25 cellular contexts compared by ENCODE assay signal in the genomic region with DNA sequence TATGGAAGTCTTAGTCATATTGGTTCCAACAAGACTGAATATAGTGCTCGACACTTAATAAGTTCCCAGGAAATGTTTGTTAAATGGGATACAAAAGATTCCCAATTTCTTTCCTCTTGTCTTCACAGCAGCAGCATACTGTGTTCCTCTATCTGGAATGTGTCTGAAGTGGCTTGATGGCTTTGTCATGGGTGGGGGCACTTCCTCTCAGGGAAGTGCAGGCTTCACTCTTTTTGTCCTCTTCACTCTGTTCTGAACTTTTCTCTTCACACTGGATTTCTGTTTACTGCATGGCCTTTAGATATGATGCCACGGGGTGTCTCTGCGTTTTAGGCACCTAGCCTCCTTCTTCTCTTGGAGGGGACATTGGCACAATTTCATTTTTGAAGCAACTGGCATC.
DNase-seq lines count a peak whose midpoint lies in the region; ATAC-seq and TF ChIP-seq lines count a peak whose summit lies in the region.
"Had no signal": no experiment of that assay in that cellular context is flagged by ENCODE, and none has a peak within 500 bp of the region (broad histone marks: within the 10 kb centered on the region; RNA-seq: fewer than 3 reads in every experiment).

No MANE protein-coding gene starts in this region.

- no peaks in the 10 kb centered on the region for H3K27me3 Mint-ChIP-seq in glutamatergic neuron (ENCODE audit: unreplicated experiment)
- H3K27me3 Mint-ChIP-seq: activated CD4-positive, alpha-beta memory T cell treated with anti-CD3 and anti-CD28 coated beads for 36 hours had no signal

- no peak overlapping the region for H3K27ac Mint-ChIP-seq in glutamatergic neuron (ENCODE audit: unreplicated experiment)
- H3K27ac Mint-ChIP-seq: activated CD4-positive, alpha-beta memory T cell treated with anti-CD3 and anti-CD28 coated beads for 36 hours; stimulated activated naive CD8-positive, alpha-beta T cell treated with anti-CD3 and anti-CD28 coated beads, Interleukin-15, amount 100 ng/mL, for 72 hours; T-helper 1 cell treated with Interleukin-12 subunit alpha and Interleukin-12 subunit beta and Interleukin-4 antibody, amounts not matched to agents 30 μg/mL and 1 μg/mL, for 36 hours had no signal

- H3K9me3 ChIP-seq in lung (ENCODE audit: control insufficient read depth in 2 of 2, insufficient read depth in 1 of 2, low read length in 1 of 2) = no peaks in the 10 kb centered on the region
- H3K9me3 ChIP-seq in upper lobe of left lung = no peaks in the 10 kb centered on the region
- H3K9me3 ChIP-seq: body of pancreas, Caco-2, MG63, neutrophil, prostate gland, tibial artery had no signal

- H3K27ac ChIP-seq in brain microvascular endothelial cell = peak overlapping the region; percentile 94
- H3K27ac ChIP-seq in lung (ENCODE audit: low read depth in 1 of 2, low read length in 1 of 2) = no peak overlapping the region
- H3K27ac ChIP-seq in upper lobe of left lung = peak overlapping the region in 2 of 4 donors; percentile 23 to 26
- H3K27ac ChIP-seq: neutrophil, prostate gland, tibial artery had no signal

- no peaks in the 10 kb centered on the region for H3K9me3 Mint-ChIP-seq in glutamatergic neuron (ENCODE audit: unreplicated experiment)
- H3K9me3 Mint-ChIP-seq: activated CD4-positive, alpha-beta memory T cell treated with anti-CD3 and anti-CD28 coated beads for 36 hours; stimulated activated naive CD8-positive, alpha-beta T cell treated with anti-CD3 and anti-CD28 coated beads, Interleukin-15, amount 100 ng/mL, for 72 hours; T-helper 1 cell treated with Interleukin-12 subunit alpha and Interleukin-12 subunit beta and Interleukin-4 antibody, amounts not matched to agents 30 μg/mL and 1 μg/mL, for 36 hours had no signal

- H3K4me3 ChIP-seq in brain microvascular endothelial cell (ENCODE audit: low read depth, low read length) (no peak overlapping the region), lung (no peak overlapping the region), upper lobe of left lung (no peak overlapping the region)
- H3K4me3 ChIP-seq: body of pancreas, GM12878, MG63, prostate gland, tibial artery had no signal

- no peak for TF ChIP-seq EP300 in upper lobe of left lung (IDR thresholded peaks at IDR 0.05)

- TF ChIP-seq POLR2A in upper lobe of left lung (IDR thresholded peaks at IDR 0.05) = no peak

- peaks cover 26% of the 10 kb centered on the region for H3K4me1 Mint-ChIP-seq in glutamatergic neuron (ENCODE audit: low read depth, unreplicated experiment)
- H3K4me1 Mint-ChIP-seq: stimulated activated naive CD8-positive, alpha-beta T cell treated with anti-CD3 and anti-CD28 coated beads, Interleukin-15, amount 100 ng/mL, for 72 hours had no signal

- ATAC-seq in lung (ENCODE audit: insufficient read depth, low FRiP score) (peak; percentile 54), upper lobe of left lung (ENCODE audit: low FRiP score in 2 of 2) (peak; percentile 53 to 82), HG03196 (IDR thresholded peaks at IDR 0.05; ENCODE audit: unreplicated experiment) (no peak)
- ATAC-seq: body of pancreas; GM12878; HCT116; stimulated activated naive CD8-positive, alpha-beta T cell treated with anti-CD3 and anti-CD28 coated beads, Interleukin-15, amount 100 ng/mL, for 72 hours had no signal

- DNase-seq in SIG-M5 treated with dmso at 0.1 percent for 504 hours (lab: John Stamatoyannopoulos, UW; ENCODE audit: unreplicated experiment) (peak; percentile 12), SIG-M5 (lab: John Stamatoyannopoulos, UW) (no peak), brain microvascular endothelial cell (no peak), lung (ENCODE audit: low spot score) (no peak), upper lobe of left lung (no peak), NCI-H2081 (lab: John Stamatoyannopoulos, UW) (no peak), glutamatergic neuron (no peak)
- DNase-seq: activated CD4-positive, alpha-beta memory T cell treated with anti-CD3 and anti-CD28 coated beads for 36 hours; activated effector memory CD4-positive, alpha-beta T cell treated with anti-CD3 and anti-CD28 coated beads, Interleukin-2, amount 50 U/mL, for 16 hours; Caco-2; DND-41; endodermal cell; MG63; NCI-H526 treated with DMSO at 0.1 percent for 48 hours; SHP77 treated with DMSO at 0.1 percent for 48 hours; stimulated activated CD4-positive, alpha-beta T cell treated with anti-CD3 and anti-CD28 coated beads, Interleukin-4, amount 100 ng/mL, for 24 hours; stimulated activated naive CD8-positive, alpha-beta T cell treated with anti-CD3 and anti-CD28 coated beads, Interleukin-15, amount 100 ng/mL, for 72 hours had no signal

- WGBS in lung, 2 donors = 62 to 75% methylated on average over 3 of the region's 3 CpGs
- 61 to 63% methylated on average over 3 of the region's 3 CpGs for WGBS in upper lobe of left lung, 2 donors

- H3K4me3 Mint-ChIP-seq in glutamatergic neuron (ENCODE audit: unreplicated experiment) = no peak overlapping the region
- H3K4me3 Mint-ChIP-seq: activated CD4-positive, alpha-beta memory T cell treated with anti-CD3 and anti-CD28 coated beads for 36 hours; endodermal cell; stimulated activated naive CD8-positive, alpha-beta T cell treated with anti-CD3 and anti-CD28 coated beads, Interleukin-15, amount 100 ng/mL, for 72 hours; T-helper 1 cell treated with Interleukin-12 subunit alpha and Interleukin-12 subunit beta and Interleukin-4 antibody, amounts not matched to agents 30 μg/mL and 1 μg/mL, for 36 hours had no signal

- no peak for TF ChIP-seq CTCF in brain microvascular endothelial cell (IDR thresholded peaks at IDR 0.05; ENCODE audit: low read depth, low read length, missing control alignments)
- TF ChIP-seq CTCF in lung (IDR thresholded peaks at IDR 0.05; ENCODE audit: control extremely low read depth, extremely low read depth) = no peak
- TF ChIP-seq CTCF in upper lobe of left lung (IDR thresholded peaks at IDR 0.05) = no peak
- no peak for TF ChIP-seq CTCF in glutamatergic neuron (IDR thresholded peaks at IDR 0.05; ENCODE audit: partially characterized antibody, unreplicated experiment)

- in situ Hi-C loops in brain microvascular endothelial cell (cut with HindIII; ENCODE audit: low pct_ligation_motif_present, low sequenced_read_pairs) = no loop called here

- no peaks in the 10 kb centered on the region for H3K27me3 ChIP-seq in brain microvascular endothelial cell (replicated peaks)
- H3K27me3 ChIP-seq in lung (ENCODE audit: control insufficient read depth, insufficient read depth) = no peaks in the 10 kb centered on the region
- no peaks in the 10 kb centered on the region for H3K27me3 ChIP-seq in upper lobe of left lung
- H3K27me3 ChIP-seq: body of pancreas, MG63, neutrophil, tibial artery had no signal

- peaks cover 0 to 2% of the 10 kb centered on the region in 2 donors for H3K4me1 ChIP-seq in lung (ENCODE audit: control insufficient read depth in 2 of 2, insufficient read depth in 2 of 2, low read length in 2 of 2)
- H3K4me1 ChIP-seq in upper lobe of left lung = no peaks in the 10 kb centered on the region
- H3K4me1 ChIP-seq: body of pancreas, Caco-2, prostate gland, tibial artery had no signal

- no peaks in the 10 kb centered on the region for H3K36me3 ChIP-seq in brain microvascular endothelial cell (replicated peaks)
- H3K36me3 ChIP-seq in lung (ENCODE audit: control insufficient read depth in 2 of 2, insufficient read depth in 2 of 2, low read length in 2 of 2) = no peaks in the 10 kb centered on the region
- no peaks in the 10 kb centered on the region for H3K36me3 ChIP-seq in upper lobe of left lung
- H3K36me3 ChIP-seq: MG63, neutrophil, prostate gland, tibial artery had no signal

- no peaks in the 10 kb centered on the region for H3K36me3 Mint-ChIP-seq in glutamatergic neuron (ENCODE audit: unreplicated experiment)
- H3K36me3 Mint-ChIP-seq: activated CD4-positive, alpha-beta memory T cell treated with anti-CD3 and anti-CD28 coated beads for 36 hours had no signal
